Comparison of ENCODE assay signal across 8 cellular contexts in genomic region chr20:6008254-6008653, GRCh38. TPM values are rescaled to one million over a fixed set of nuclear protein-coding genes. Genes with fewer than 3 reads are reported as not detected.
DNase-seq lines count a peak whose midpoint lies in the region; ATAC-seq, FAIRE-seq and TF ChIP-seq lines count a peak whose summit lies in the region.

No MANE protein-coding gene starts in this region.

- H3K36me3 Mint-ChIP-seq in immature natural killer cell (peaks cover 10 to 22% (median 18%) of the 10 kb centered on the region in 3 donors), glutamatergic neuron (ENCODE audit: unreplicated experiment) (no peaks in the 10 kb centered on the region)

- DNase-seq in BE2C, result no peak
- peak in 31 of 56 donors; percentile 1 to 60 (median 19) for DNase-seq in amygdala (lab: John Stamatoyannopoulos, UW)
- no peak for DNase-seq in immature natural killer cell
- peak; percentile 57 for DNase-seq in small intestine
- no peak for DNase-seq in activated CD8-positive, alpha-beta memory T cell treated with anti-CD3 and anti-CD28 coated beads for 24 hours
- no peak for DNase-seq in glutamatergic neuron

- no peak overlapping the region for H3K9ac ChIP-seq in HUES6 (ENCODE audit: low read length)

- H3K4me1 ChIP-seq in BE2C (no peaks in the 10 kb centered on the region; the same call in 1 of the 2 replicates), HUES6 (ENCODE audit: control insufficient read depth, insufficient read depth, low read length) (peaks cover 12% of the 10 kb centered on the region; the same call in 1 of the 2 replicates), small intestine (ENCODE audit: control insufficient read depth in 2 of 2, insufficient read depth in 1 of 2, low read depth in 1 of 2, low read length in 1 of 2) (peaks cover 0 to 4% of the 10 kb centered on the region in 2 donors)

- TF ChIP-seq CTCF in BE2C (IDR thresholded peaks at IDR 0.05; ENCODE audit: low read depth, low read length), result no peak
- no peak for TF ChIP-seq CTCF in glutamatergic neuron (IDR thresholded peaks at IDR 0.05; ENCODE audit: partially characterized antibody, unreplicated experiment)

- H3K9me3 ChIP-seq in BE2C (no peaks in the 10 kb centered on the region), HUES6 (ENCODE audit: control insufficient read depth, insufficient read depth, low read depth, low read length) (no peaks in the 10 kb centered on the region), small intestine (ENCODE audit: control insufficient read depth, low read depth) (no peaks in the 10 kb centered on the region)

- 14 to 40% (median 33%) methylated on average over 5 of the region's 5 CpGs for WGBS in small intestine, 3 donors

- H3K4me1 Mint-ChIP-seq in immature natural killer cell (peaks cover 32 to 67% of the 10 kb centered on the region in 2 donors), glutamatergic neuron (ENCODE audit: low read depth, unreplicated experiment) (peaks cover 5% of the 10 kb centered on the region)

- H3K36me3 ChIP-seq in BE2C (peaks cover 33% of the 10 kb centered on the region), HUES6 (ENCODE audit: control insufficient read depth, insufficient read depth, low read length) (peaks cover 35% of the 10 kb centered on the region), small intestine (ENCODE audit: control insufficient read depth in 2 of 2, insufficient read depth in 2 of 2, low read length in 2 of 2) (peaks cover 3 to 11% of the 10 kb centered on the region in 2 donors)

- H3K9me3 Mint-ChIP-seq in immature natural killer cell (no peaks in the 10 kb centered on the region), glutamatergic neuron (ENCODE audit: unreplicated experiment) (peaks cover 3% of the 10 kb centered on the region)

- H3K27me3 Mint-ChIP-seq in immature natural killer cell (ENCODE audit: low read depth in 3 of 3), result peaks cover 2 to 6% (median 5%) of the 10 kb centered on the region in 3 donors
- peaks cover 2% of the 10 kb centered on the region for H3K27me3 Mint-ChIP-seq in glutamatergic neuron (ENCODE audit: unreplicated experiment)

- no peak overlapping the region for H3K27ac ChIP-seq in HUES6 (ENCODE audit: low read depth, low read length)
- peak overlapping the region; percentile 32 to 34 for H3K27ac ChIP-seq in small intestine (ENCODE audit: low read depth in 1 of 2, low read length in 1 of 2)

- H3K4me3 ChIP-seq in BE2C (ENCODE audit: low read depth, low read length) (peak overlapping the region; percentile 90), HUES6 (ENCODE audit: low read depth, low read length) (peak overlapping the region; percentile 21; the same call in 1 of the 2 replicates), small intestine (ENCODE audit: low read depth in 1 of 2, low read length in 2 of 2) (peak overlapping the region in 1 of 2 donors; percentile 99)

- H3K4me3 Mint-ChIP-seq in immature natural killer cell (peak overlapping the region in 3 of 5 donors; percentile 11 to 63 (median 30)), glutamatergic neuron (ENCODE audit: unreplicated experiment) (no peak overlapping the region)

- ATAC-seq in HG03097 (IDR thresholded peaks at IDR 0.05; ENCODE audit: low FRiP score, unreplicated experiment), result no peak

- FAIRE-seq in small intestine (lab: Jason Lieb, UNC), result peak; percentile 19

- no peaks in the 10 kb centered on the region for H3K27me3 ChIP-seq in BE2C
- H3K27me3 ChIP-seq in HUES6 (ENCODE audit: control insufficient read depth, insufficient read depth, low read length), result no peaks in the 10 kb centered on the region
- H3K27me3 ChIP-seq in small intestine (ENCODE audit: control insufficient read depth in 2 of 2, insufficient read depth in 2 of 2, low read length in 2 of 2), result no peaks in the 10 kb centered on the region

- H3K27ac Mint-ChIP-seq in immature natural killer cell, result peak overlapping the region in 2 of 6 donors; percentile 56 to 64
- no peak overlapping the region for H3K27ac Mint-ChIP-seq in glutamatergic neuron (ENCODE audit: unreplicated experiment)

RNA-seq across cellular contexts. Expression of gene CRLS1, which starts 2.3 kb away (rescaled TPM):
- 50.9 TPM for polyA plus RNA-seq in BE2C (2012; ENCODE audit: insufficient read depth, insufficient read length, low read depth)
- polyA plus RNA-seq in immature natural killer cell (10 to 100 TPM; 37.2 to 54.5 (median 39.8) TPM), small intestine (100 to 1,000 TPM in 1 of 3 donors, 10 to 100 TPM in 2; 75.1 to 140 (median 78.2) TPM)
- 18.6 TPM for total RNA-seq in glutamatergic neuron (ENCODE audit: unreplicated experiment)

RNA-seq across cellular contexts. Expression of gene LRRN4, which starts 45.6 kb away (rescaled TPM):
- not detected for polyA plus RNA-seq in BE2C (2012; ENCODE audit: insufficient read depth, insufficient read length, low read depth)
- polyA plus RNA-seq in immature natural killer cell (not detected), small intestine (under 1 TPM in 1 of 3 donors, not detected in 2; 0.06 TPM)
- not detected for total RNA-seq in glutamatergic neuron (ENCODE audit: unreplicated experiment)

RNA-seq across cellular contexts. Expression of gene MCM8, which starts 57.8 kb away (rescaled TPM):
- polyA plus RNA-seq in BE2C (2012; ENCODE audit: insufficient read depth, insufficient read length, low read depth), result 3.4 TPM
- polyA plus RNA-seq in immature natural killer cell (1 to 10 TPM in 2 of 3 donors, under 1 TPM in 1; 0.04 to 3.1 (median 1.0) TPM), small intestine (1 to 10 TPM; 1.6 to 6.0 (median 2.4) TPM)
- 10.1 TPM for total RNA-seq in glutamatergic neuron (ENCODE audit: unreplicated experiment)

RNA-seq across cellular contexts. Expression of gene TRMT6, which starts 57.9 kb away (rescaled TPM):
- polyA plus RNA-seq in BE2C (2012; ENCODE audit: insufficient read depth, insufficient read length, low read depth), result 69.1 TPM
- 10 to 100 TPM; 12.7 to 15.3 (median 14.6) TPM for polyA plus RNA-seq in immature natural killer cell
- polyA plus RNA-seq in small intestine, result 10 to 100 TPM in 1 of 3 donors, 1 to 10 TPM in 2; 6.2 to 10.3 (median 6.9) TPM
- 18.4 TPM for total RNA-seq in glutamatergic neuron (ENCODE audit: unreplicated experiment)

Comparison
In these comparisons a context has a peak if more than half of its experiments do, and no peak if none do; other contexts are left out.
1. DNase-seq: peak in amygdala (31 of 56) and small intestine (single experiment); none in BE2C (single experiment), immature natural killer cell (0 of 3), activated CD8-positive, alpha-beta memory T cell treated with anti-CD3 and anti-CD28 coated beads for 24 hours (single experiment) and glutamatergic neuron (single experiment).